ENCODE assay signal across 17 cellular contexts in the genomic region with DNA sequence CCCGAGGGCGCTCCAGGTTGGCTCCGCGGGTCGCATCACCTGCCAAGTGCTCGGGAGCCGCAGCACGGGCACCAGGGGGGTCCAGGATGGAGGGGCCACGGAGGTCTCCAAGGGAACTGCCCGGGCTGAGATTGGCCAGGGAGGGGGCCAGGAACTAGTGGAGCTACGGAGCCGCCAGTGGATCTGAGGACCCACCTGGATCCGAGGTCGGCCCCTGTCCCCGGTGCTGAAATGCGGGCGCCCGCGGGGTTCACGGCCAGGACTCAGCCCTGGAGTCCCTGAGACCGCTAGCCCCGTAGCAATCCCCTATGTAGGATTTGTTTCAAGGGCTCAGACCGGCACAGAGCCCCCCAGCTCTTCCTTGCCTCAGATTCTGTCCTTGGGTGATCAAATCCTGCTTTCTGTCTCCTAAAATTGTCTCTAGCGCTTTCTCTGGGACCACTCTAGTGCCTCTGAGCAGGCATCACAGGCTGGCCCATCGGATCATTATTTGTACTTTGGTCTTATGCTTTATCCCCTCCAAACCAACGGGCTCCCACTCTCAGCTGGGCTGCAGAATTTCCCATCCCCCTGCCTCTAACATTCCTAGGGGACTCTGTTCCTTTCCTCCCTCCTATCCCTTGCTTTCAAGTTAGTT. TPM values are rescaled to one million over a fixed set of nuclear protein-coding genes. Genes with fewer than 3 reads are reported as not detected.
DNase-seq lines count a peak whose midpoint lies in the region; FAIRE-seq and TF ChIP-seq lines count a peak whose summit lies in the region.
"Had no signal": no experiment of that assay in that cellular context is flagged by ENCODE, and none has a peak within 500 bp of the region (broad histone marks: within the 10 kb centered on the region; RNA-seq: fewer than 3 reads in every experiment).

No MANE protein-coding gene starts in this region.

- H3K27ac ChIP-seq in neural progenitor cell: no peak overlapping the region
- H3K27ac ChIP-seq: cardiac muscle cell had no signal

- H3K4me2 ChIP-seq in neural progenitor cell: no peak overlapping the region
- H3K4me2 ChIP-seq: smooth muscle cell had no signal

- H3K27ac Mint-ChIP-seq in neural progenitor cell: no peak overlapping the region
- H3K27ac Mint-ChIP-seq: HFFc6 had no signal

- FAIRE-seq in urothelium cell line (lab: Jason Lieb, UNC): no peak
- FAIRE-seq: A204.1, endothelial cell of umbilical vein had no signal

- H3K9me3 ChIP-seq in MG63 (no peaks in the 10 kb centered on the region), neural progenitor cell (ENCODE audit: low read depth) (no peaks in the 10 kb centered on the region)

- H2AFZ ChIP-seq in neural progenitor cell (replicated peaks): no peak overlapping the region

- H3K9ac ChIP-seq in neural progenitor cell: no peak overlapping the region

- H3K9me3 Mint-ChIP-seq in neural progenitor cell: no peaks in the 10 kb centered on the region
- H3K9me3 Mint-ChIP-seq: HFFc6 had no signal

- no peaks in the 10 kb centered on the region for H3F3A ChIP-seq in neural progenitor cell (ENCODE audit: low read depth)

- H3K27me3 ChIP-seq in MG63 (peaks cover 25% of the 10 kb centered on the region), neural progenitor cell (peaks cover 19% of the 10 kb centered on the region)

- no peaks in the 10 kb centered on the region for H3K36me3 Mint-ChIP-seq in neural progenitor cell

- H3K4me1 ChIP-seq in neural progenitor cell: no peaks in the 10 kb centered on the region

- H3K36me3 ChIP-seq in MG63 (no peaks in the 10 kb centered on the region), neural progenitor cell (no peaks in the 10 kb centered on the region)
- H3K36me3 ChIP-seq: cardiac muscle cell had no signal

- H3K4me3 ChIP-seq in MG63: no peak overlapping the region
- no peak overlapping the region for H3K4me3 ChIP-seq in neural progenitor cell
- H3K4me3 ChIP-seq: cardiac muscle cell, lung, smooth muscle cell had no signal

- no peak for TF ChIP-seq CTCF in neural progenitor cell (IDR thresholded peaks at IDR 0.05)

- peaks cover 9% of the 10 kb centered on the region for H4K20me1 ChIP-seq in neural progenitor cell (ENCODE audit: low read depth)

- DNase-seq in activated CD4-positive, alpha-beta T cell treated with anti-CD3 and anti-CD28 coated beads for 48 hours: peak; percentile 36
- DNase-seq in activated CD4-positive, alpha-beta T cell treated with anti-CD3 and anti-CD28 coated beads for 1 hour: no peak
- DNase-seq in MG63: peak; percentile 20
- DNase-seq in dermis blood vessel endothelial cell: peak; percentile 34
- peak; percentile 70 for DNase-seq in neural progenitor cell (ENCODE audit: low spot score)
- no peak for DNase-seq in NCI-H446 (lab: John Stamatoyannopoulos, UW)
- no peak for DNase-seq in urothelium cell line (ENCODE audit: low spot score)
- no peak for DNase-seq in NOMO-1 (lab: John Stamatoyannopoulos, UW; ENCODE audit: unreplicated experiment in 2 of 2)
- DNase-seq: activated effector memory CD4-positive, alpha-beta T cell treated with Interleukin-2 at 50 U/mL for 16 hours; COR-L47; HFFc6 had no signal

- H3K4me1 Mint-ChIP-seq in neural progenitor cell: no peaks in the 10 kb centered on the region

- H3K27me3 Mint-ChIP-seq in neural progenitor cell (ENCODE audit: insufficient read depth, low read depth): peaks cover 17% of the 10 kb centered on the region

- no peaks in the 10 kb centered on the region for H3K79me2 ChIP-seq in neural progenitor cell (ENCODE audit: low read depth)

- no peak overlapping the region for H3K4me3 Mint-ChIP-seq in neural progenitor cell
- H3K4me3 Mint-ChIP-seq: HFFc6 had no signal

RNA-seq across cellular contexts. Expression of gene KIAA2013, which starts 27.3 kb away (rescaled TPM):
- 43.8 and 57.2 TPM in 2 replicates for total RNA-seq in MG63 (2014; rRNA removed; shearing (Covaris generic); ENCODE audit: low replicate concordance)
- total RNA-seq in dermis blood vessel endothelial cell: 87.1 and 117 TPM in 2 replicates
- 17.3 and 51.9 TPM in 2 replicates for total RNA-seq in neural progenitor cell (ENCODE audit: low replicate concordance)

RNA-seq across cellular contexts. Expression of gene PLOD1, which starts 35.6 kb away (rescaled TPM):
- 124 and 169 TPM in 2 replicates for total RNA-seq in MG63 (2014; rRNA removed; shearing (Covaris generic); ENCODE audit: low replicate concordance)
- total RNA-seq in dermis blood vessel endothelial cell (242 and 359 TPM in 2 replicates), neural progenitor cell (ENCODE audit: low replicate concordance) (27.2 and 73.5 TPM in 2 replicates)

RNA-seq across cellular contexts. Expression of gene NPPB, which starts 40.2 kb away (rescaled TPM):
- not detected in 2 replicates for total RNA-seq in MG63 (2014; rRNA removed; shearing (Covaris generic); ENCODE audit: low replicate concordance)
- total RNA-seq in dermis blood vessel endothelial cell (not detected in 2 replicates), neural progenitor cell (ENCODE audit: low replicate concordance) (not detected in 2 replicates)
- total RNA-seq: endothelial cell of umbilical vein, HFFc6, temporal lobe had no signal

RNA-seq across cellular contexts. Expression of gene NPPA, which starts 51.4 kb away (rescaled TPM):
- total RNA-seq in MG63 (2014; rRNA removed; shearing (Covaris generic); ENCODE audit: low replicate concordance): not detected in 2 replicates
- total RNA-seq in dermis blood vessel endothelial cell (not detected in 2 replicates), neural progenitor cell (ENCODE audit: low replicate concordance) (not detected in 2 replicates)
- total RNA-seq: endothelial cell of umbilical vein, HFFc6, smooth muscle cell had no signal

Comparison
In these comparisons a context has a peak if more than half of its experiments do, and no peak if none do; other contexts are left out.
1. DNase-seq: peak in activated CD4-positive, alpha-beta T cell treated with anti-CD3 and anti-CD28 coated beads for 48 hours (single experiment), MG63 (single experiment), dermis blood vessel endothelial cell (single experiment) and neural progenitor cell (single experiment); none in activated CD4-positive, alpha-beta T cell treated with anti-CD3 and anti-CD28 coated beads for 1 hour (single experiment), NCI-H446 (0 of 2), urothelium cell line (single experiment) and NOMO-1 (0 of 2).